Comparison of ENCODE assay signal across 8 cellular contexts in genomic region chr11:45665933-45666647, GRCh38. TPM values are rescaled to one million over a fixed set of nuclear protein-coding genes. Genes with fewer than 3 reads are reported as not detected.
A peak's percentile ranks its signal among the peaks of the same experiment; 100 is the strongest.
DNase-seq lines count a peak whose midpoint lies in the region; ATAC-seq and TF ChIP-seq lines count a peak whose summit lies in the region.

No MANE protein-coding gene starts in this region.

- no peaks in the 10 kb centered on the region for H3K9me3 Mint-ChIP-seq in dendritic cell treated with granulocyte-macrophage colony-stimulating factor and Interleukin-4, amounts not matched to agents 40 ng/mL and 50 ng/mL, for 4 days
- no peaks in the 10 kb centered on the region for H3K9me3 Mint-ChIP-seq in natural killer cell treated with Interleukin-12 subunit alpha and Interleukin-12 subunit beta and Interleukin-15 and Interleukin-18, amount 100 ng/mL, for 72 hours

- peak overlapping the region; percentile 64 for H3K27ac ChIP-seq in vagina

- peak overlapping the region; percentile 44 for H3K4me3 Mint-ChIP-seq in dendritic cell treated with granulocyte-macrophage colony-stimulating factor and Interleukin-4, amounts not matched to agents 40 ng/mL and 50 ng/mL, for 4 days
- H3K4me3 Mint-ChIP-seq in natural killer cell treated with Interleukin-12 subunit alpha and Interleukin-12 subunit beta and Interleukin-15 and Interleukin-18, amount 100 ng/mL, for 72 hours, result peak overlapping the region; percentile 68

- no peaks in the 10 kb centered on the region for H3K36me3 ChIP-seq in vagina
- no peaks in the 10 kb centered on the region for H3K36me3 ChIP-seq in BE2C

- H3K36me3 Mint-ChIP-seq in dendritic cell treated with granulocyte-macrophage colony-stimulating factor and Interleukin-4, amounts not matched to agents 40 ng/mL and 50 ng/mL, for 4 days (ENCODE audit: low read depth), result no peaks in the 10 kb centered on the region
- no peaks in the 10 kb centered on the region for H3K36me3 Mint-ChIP-seq in natural killer cell treated with Interleukin-12 subunit alpha and Interleukin-12 subunit beta and Interleukin-15 and Interleukin-18, amount 100 ng/mL, for 72 hours

- peak; percentile 51 for ATAC-seq in Right ventricle myocardium inferior
- no peak for ATAC-seq in natural killer cell treated with Interleukin-12 subunit alpha and Interleukin-12 subunit beta and Interleukin-15 and Interleukin-18, amount 100 ng/mL, for 72 hours

- DNase-seq in Right ventricle myocardium inferior (ENCODE audit: missing footprints) (no peak), cardiac septum (ENCODE audit: low spot score) (no peak), vagina (ENCODE audit: extremely low spot score in 2 of 2) (no peak), NCI-H1417 (lab: John Stamatoyannopoulos, UW) (no peak), NCI-H1105 treated with DMSO at 0.1 percent for 48 hours (lab: John Stamatoyannopoulos, UW) (no peak), BE2C (no peak)
- no peak for DNase-seq in natural killer cell treated with Interleukin-12 subunit alpha and Interleukin-12 subunit beta and Interleukin-15 and Interleukin-18, amount 100 ng/mL, for 72 hours (ENCODE audit: low spot score)

- H3K4me1 ChIP-seq in vagina (peaks cover 25% of the 10 kb centered on the region), BE2C (peaks cover 6% of the 10 kb centered on the region; the same call in 1 of the 2 replicates)

- peaks cover 76% of the 10 kb centered on the region for H3K27me3 Mint-ChIP-seq in dendritic cell treated with granulocyte-macrophage colony-stimulating factor and Interleukin-4, amounts not matched to agents 40 ng/mL and 50 ng/mL, for 4 days
- H3K27me3 Mint-ChIP-seq in natural killer cell treated with Interleukin-12 subunit alpha and Interleukin-12 subunit beta and Interleukin-15 and Interleukin-18, amount 100 ng/mL, for 72 hours, result peaks cover 29 to 40% of the 10 kb centered on the region in 2 donors

- H3K27ac Mint-ChIP-seq in dendritic cell treated with granulocyte-macrophage colony-stimulating factor and Interleukin-4, amounts not matched to agents 40 ng/mL and 50 ng/mL, for 4 days, result no peak overlapping the region
- no peak overlapping the region for H3K27ac Mint-ChIP-seq in natural killer cell treated with Interleukin-12 subunit alpha and Interleukin-12 subunit beta and Interleukin-15 and Interleukin-18, amount 100 ng/mL, for 72 hours

- H3K4me1 Mint-ChIP-seq in dendritic cell treated with granulocyte-macrophage colony-stimulating factor and Interleukin-4, amounts not matched to agents 40 ng/mL and 50 ng/mL, for 4 days (ENCODE audit: low read depth), result no peaks in the 10 kb centered on the region
- no peaks in the 10 kb centered on the region for H3K4me1 Mint-ChIP-seq in natural killer cell treated with Interleukin-12 subunit alpha and Interleukin-12 subunit beta and Interleukin-15 and Interleukin-18, amount 100 ng/mL, for 72 hours (ENCODE audit: low read depth in 2 of 2)

- TF ChIP-seq CTCF in vagina (IDR thresholded peaks at IDR 0.05) (no peak), BE2C (IDR thresholded peaks at IDR 0.05; ENCODE audit: low read depth, low read length) (no peak)

- H3K9me3 ChIP-seq in vagina, result no peaks in the 10 kb centered on the region
- no peaks in the 10 kb centered on the region for H3K9me3 ChIP-seq in BE2C

- intact Hi-C loops in Right ventricle myocardium inferior (cut with DNase I), result loop anchor here (2.0 to 10.0 kb wide), 3 partner anchors 59 to 179 kb away; partner anchors contain the start of gene CRY2
- intact Hi-C loops in cardiac septum (cut with DNase I), result loop anchor here (10.0 kb wide), 1 partner anchor 89 kb away; no protein-coding TSS in a partner anchor
- intact Hi-C loops in dendritic cell treated with granulocyte-macrophage colony-stimulating factor and Interleukin-4, amounts not matched to agents 40 ng/mL and 50 ng/mL, for 4 days (cut with micrococcal nuclease), result no loop called here
- intact Hi-C loops in vagina (cut with DNase I), result no loop called here

- no peak for TF ChIP-seq POLR2A in vagina (IDR thresholded peaks at IDR 0.05)

- H3K4me3 ChIP-seq in vagina (peak overlapping the region; percentile 54 to 60), BE2C (ENCODE audit: low read depth, low read length) (no peak overlapping the region)

- H3K27me3 ChIP-seq in vagina (no peaks in the 10 kb centered on the region), BE2C (peaks cover 9% of the 10 kb centered on the region)

RNA-seq across cellular contexts. Expression of gene CHST1, which starts 0.7 kb away (rescaled TPM):
- total RNA-seq in Right ventricle myocardium inferior (3.2 TPM), cardiac septum (2.6 TPM), vagina (2.0 TPM)
- not detected for total RNA-seq in natural killer cell treated with Interleukin-12 subunit alpha and Interleukin-12 subunit beta and Interleukin-15 and Interleukin-18, amount 100 ng/mL, for 72 hours
- polyA plus RNA-seq in BE2C (2012; ENCODE audit: insufficient read depth, insufficient read length, low read depth), result 5.3 TPM

Comparison
In these comparisons a context has a peak if more than half of its experiments do, and no peak if none do; other contexts are left out.
1. intact Hi-C loops: an anchor here in Right ventricle myocardium inferior (2.0 to 10.0 kb wide) and cardiac septum (10.0 kb wide); none called in dendritic cell treated with granulocyte-macrophage colony-stimulating factor and Interleukin-4, amounts not matched to agents 40 ng/mL and 50 ng/mL, for 4 days and vagina.